In genomic region chr1:25871086-25871703, GRCh38 we compare ENCODE assay signal across 19 cellular contexts. TPM values are rescaled to one million over a fixed set of nuclear protein-coding genes. Genes with fewer than 3 reads are reported as not detected.
DNase-seq lines count a peak whose midpoint lies in the region; ATAC-seq, FAIRE-seq and TF ChIP-seq lines count a peak whose summit lies in the region.
"Had no signal": no experiment of that assay in that cellular context is flagged by ENCODE, and none has a peak within 500 bp of the region (broad histone marks: within the 10 kb centered on the region; RNA-seq: fewer than 3 reads in every experiment).

No MANE protein-coding gene starts in this region.

- H3K4me2 ChIP-seq in Karpas-422 (ENCODE audit: low read depth, low read length, poor library complexity, severe bottlenecking), result peak overlapping the region; percentile 30
- H3K4me2 ChIP-seq in GM12878 (ENCODE audit: control insufficient read depth, insufficient read depth), result no peak overlapping the region
- H3K4me2 ChIP-seq in mesenchymal stem cell (ENCODE audit: low read length, poor library complexity, severe bottlenecking), result no peak overlapping the region

- no peak overlapping the region for H3K23ac ChIP-seq in mesenchymal stem cell (ENCODE audit: low read length in 2 of 2)

- in situ Hi-C loops in GM12878 (cut with MboI), result no loop called here

- peak overlapping the region; percentile 51 for H3K4me3 Mint-ChIP-seq in type B pancreatic cell
- H3K4me3 Mint-ChIP-seq: immature natural killer cell had no signal

- H4K8ac ChIP-seq in mesenchymal stem cell (ENCODE audit: low read length), result no peak overlapping the region

- DNase-seq in Karpas-422, result no peak
- DNase-seq in GM12878 (ENCODE audit: low read depth, low spot score), result no peak
- DNase-seq in mesenchymal stem cell, result no peak
- no peak for DNase-seq in type B pancreatic cell (ENCODE audit: extremely low spot score, unreplicated experiment)
- DNase-seq in NCI-H526 (lab: John Stamatoyannopoulos, UW), result no peak
- DNase-seq in omental fat pad (ENCODE audit: low spot score), result no peak
- DNase-seq: activated CD4-positive, alpha-beta T cell treated with anti-CD3 and anti-CD28 coated beads, Interleukin-2, amount 50 U/mL, for 48 hours; COR-L47; foreskin fibroblast; immature natural killer cell; NCI-H1092; NCI-H446 treated with DMSO at 0.1 percent for 48 hours; stimulated activated naive CD4-positive, alpha-beta T cell; T-helper 2 cell had no signal

- no peaks in the 10 kb centered on the region for H3K9me3 Mint-ChIP-seq in type B pancreatic cell
- H3K9me3 Mint-ChIP-seq: immature natural killer cell had no signal

- RAD21 ChIA-PET in GM12878 (lab: Charles Lee; ENCODE audit: unreplicated experiment), result no interaction called here

- peak overlapping the region; percentile 46 for H2AK5ac ChIP-seq in mesenchymal stem cell (ENCODE audit: low read length, severe bottlenecking)

- peaks cover 31% of the 10 kb centered on the region for H3K4me1 Mint-ChIP-seq in type B pancreatic cell (ENCODE audit: unreplicated experiment)

- H3K36me3 ChIP-seq in Karpas-422 (ENCODE audit: insufficient read depth, low read length) (no peaks in the 10 kb centered on the region), GM12878 (ENCODE audit: control insufficient read depth in 2 of 2, insufficient read depth in 2 of 2, low read length in 1 of 2) (no peaks in the 10 kb centered on the region), mesenchymal stem cell (ENCODE audit: control insufficient read depth in 1 of 2, insufficient read depth in 2 of 2, low read depth in 1 of 2, low read length in 2 of 2) (peaks cover 16 to 23% of the 10 kb centered on the region in 2 experiments)

- peak overlapping the region; percentile 13; the same call in 1 of the 2 replicates for H3K4me3 ChIP-seq in Karpas-422 (ENCODE audit: low read length)
- no peak overlapping the region for H3K4me3 ChIP-seq in GM12878
- no peak overlapping the region for H3K4me3 ChIP-seq in mesenchymal stem cell (ENCODE audit: insufficient read depth in 1 of 2, low read depth in 1 of 2, low read length in 2 of 2)

- no peak overlapping the region for H3K14ac ChIP-seq in mesenchymal stem cell (ENCODE audit: low read length in 2 of 2)

- H2BK120ac ChIP-seq in mesenchymal stem cell (ENCODE audit: low read depth, low read length), result no peak overlapping the region

- no peak overlapping the region for H3K4ac ChIP-seq in mesenchymal stem cell (ENCODE audit: low read depth in 1 of 2, low read length in 2 of 2)

- H2AFZ ChIP-seq in Karpas-422 (ENCODE audit: low read length) (no peak overlapping the region), GM12878 (ENCODE audit: control insufficient read depth, low read depth, low read length) (no peak overlapping the region), mesenchymal stem cell (ENCODE audit: low read depth, low read length) (no peak overlapping the region)

- SMC1A ChIA-PET in GM12878 (lab: Charles Lee; ENCODE audit: uncharacterized antibody, unreplicated experiment), result interaction anchor here (0.8 to 1.2 kb wide), 6 partner anchors 9 to 363 kb away, joined by 3 to 5 read pairs (median 4); partner anchors contain the start of genes CEP85 and PAFAH2

- CTCF ChIA-PET in GM12878 (lab: Yijun Ruan, JAX), result interaction anchor here (0.6 to 1.5 kb wide), 7 partner anchors 11 to 1229 kb away, joined by 3 to 5 read pairs (median 4); partner anchors contain the start of gene PAFAH2

- H3K27ac ChIP-seq in Karpas-422 (ENCODE audit: low read length) (no peak overlapping the region), GM12878 (ENCODE audit: control insufficient read depth, insufficient read depth) (no peak overlapping the region), mesenchymal stem cell (ENCODE audit: low read length, poor library complexity, severe bottlenecking) (peak overlapping the region; percentile 46)

- H3K36me3 Mint-ChIP-seq in type B pancreatic cell, result peaks cover 3% of the 10 kb centered on the region
- H3K36me3 Mint-ChIP-seq: immature natural killer cell had no signal

- H3K27me3 Mint-ChIP-seq in type B pancreatic cell, result no peaks in the 10 kb centered on the region

- 70% methylated on average over 5 of the region's 5 CpGs for WGBS in GM12878 (ENCODE audit: insufficient coverage, insufficient replicate concordance, low lambda C conversion rate, missing lambda C conversion rate)
- WGBS in mesenchymal stem cell, result 62% methylated on average over 4 of the region's 5 CpGs

- peak overlapping the region; percentile 29 for H3K27ac Mint-ChIP-seq in type B pancreatic cell
- H3K27ac Mint-ChIP-seq: immature natural killer cell had no signal

- H3K18ac ChIP-seq in mesenchymal stem cell (ENCODE audit: low read depth in 1 of 2, low read length in 2 of 2), result no peak overlapping the region

- H3K9me2 ChIP-seq in Karpas-422 (replicated peaks; ENCODE audit: insufficient read depth, low read length), result no peaks in the 10 kb centered on the region

- no peak for TF ChIP-seq CTCF in GM12878 (IDR thresholded peaks at IDR 0.05 in 2 of 3, conservative IDR thresholded peaks at IDR 0.05 in 1 of 3; ENCODE audit: control insufficient read depth in 2 of 3, extremely low read depth in 1 of 3, insufficient read depth in 1 of 3, low read depth in 3 of 3, low read length in 3 of 3)
- no peak for TF ChIP-seq CTCF in type B pancreatic cell (conservative IDR thresholded peaks at IDR 0.05)
- TF ChIP-seq CTCF in omental fat pad (IDR thresholded peaks at IDR 0.05), result no peak

- peaks cover 25% of the 10 kb centered on the region for H3K79me1 ChIP-seq in mesenchymal stem cell (replicated peaks; ENCODE audit: low read length, poor library complexity, severe bottlenecking)

- H3K9ac ChIP-seq in Karpas-422 (ENCODE audit: low read length) (peak overlapping the region; percentile 12; the same call in 1 of the 2 replicates), GM12878 (ENCODE audit: control insufficient read depth, insufficient read depth, low read length) (no peak overlapping the region), mesenchymal stem cell (ENCODE audit: low read length) (no peak overlapping the region)

- peak overlapping the region; percentile 45 for H4K91ac ChIP-seq in mesenchymal stem cell (ENCODE audit: low read length)

- H4K20me1 ChIP-seq in Karpas-422 (ENCODE audit: insufficient read depth, low read depth, low read length) (no peaks in the 10 kb centered on the region), GM12878 (ENCODE audit: control insufficient read depth, insufficient read depth) (no peaks in the 10 kb centered on the region)

- no peak for ATAC-seq in GM12878
- no peak for ATAC-seq in GM18520 (IDR thresholded peaks at IDR 0.05; ENCODE audit: unreplicated experiment)
- ATAC-seq in omental fat pad (ENCODE audit: low FRiP score), result no peak
- ATAC-seq: HCT116, Right ventricle myocardium inferior had no signal

- no TSS peak for BruUV-seq in GM12878 (replicated peaks; lab: Mats Ljungman, UMichigan)

- H2BK12ac ChIP-seq in mesenchymal stem cell (ENCODE audit: low read length in 2 of 2), result no peak overlapping the region

- intact Hi-C loops in GM12878 (cut with micrococcal nuclease; ENCODE audit: unreplicated experiment), result no loop called here

- POLR2A ChIA-PET in GM12878 (lab: Charles Lee), result interaction anchor here (1.0 kb wide), 1 partner anchor 126 kb away, joined by 3 read pairs; no protein-coding TSS in a partner anchor

- H3K9me3 ChIP-seq in Karpas-422 (ENCODE audit: low read length) (no peaks in the 10 kb centered on the region), GM12878 (replicated peaks; ENCODE audit: control insufficient read depth, insufficient read depth, low read length) (no peaks in the 10 kb centered on the region), mesenchymal stem cell (ENCODE audit: control insufficient read depth, low read length) (no peaks in the 10 kb centered on the region)

- no peak for TF ChIP-seq POLR2A in GM12878 (IDR thresholded peaks at IDR 0.05; ENCODE audit: low read depth, low read length)

- no peaks in the 10 kb centered on the region for H3K27me3 ChIP-seq in Karpas-422 (ENCODE audit: low read length)
- no peaks in the 10 kb centered on the region; a peak in 1 of 4 replicates for H3K27me3 ChIP-seq in GM12878 (replicated peaks in 1 of 2; ENCODE audit: control insufficient read depth in 2 of 2, insufficient read depth in 2 of 2, low read length in 1 of 2)
- H3K27me3 ChIP-seq in mesenchymal stem cell (ENCODE audit: control insufficient read depth in 1 of 2, insufficient read depth in 1 of 2, low read length in 2 of 2), result no peaks in the 10 kb centered on the region

- FAIRE-seq in GM12878 (lab: Jason Lieb, UNC), result no peak
- FAIRE-seq: HTR-8/SVneo had no signal

- no peak overlapping the region for H2BK5ac ChIP-seq in mesenchymal stem cell (ENCODE audit: low read depth, low read length, poor library complexity, severe bottlenecking)

- H3K4me1 ChIP-seq in Karpas-422 (ENCODE audit: low read length) (peaks cover 57% of the 10 kb centered on the region), GM12878 (ENCODE audit: control insufficient read depth, insufficient read depth, low read length) (peaks cover 34% of the 10 kb centered on the region), mesenchymal stem cell (ENCODE audit: control insufficient read depth, insufficient read depth, low read depth, low read length) (peaks cover 45% of the 10 kb centered on the region)

- no peaks in the 10 kb centered on the region for H3K79me2 ChIP-seq in Karpas-422 (ENCODE audit: low read length)
- peaks cover 9% of the 10 kb centered on the region for H3K79me2 ChIP-seq in GM12878 (ENCODE audit: control insufficient read depth, insufficient read depth, low read length)

- no peak for TF ChIP-seq EP300 in GM12878 (IDR thresholded peaks at IDR 0.05; ENCODE audit: borderline replicate concordance in 1 of 2, control insufficient read depth in 1 of 2, low read depth in 2 of 2, low read length in 2 of 2)

- no peak overlapping the region for H2BK15ac ChIP-seq in mesenchymal stem cell (ENCODE audit: low read depth, poor library complexity, severe bottlenecking)

- no peak for TF ChIP-seq RAD21 in GM12878 (IDR thresholded peaks at IDR 0.05; ENCODE audit: insufficient read depth, low read depth, low read length)

RNA-seq across cellular contexts. Expression of gene PAQR7, which starts 4.3 kb away (rescaled TPM):
- total RNA-seq in Karpas-422 (2014; rRNA removed; shearing (Covaris generic); ENCODE audit: low replicate concordance), result 6.3 and 8.4 TPM in 2 replicates
- 16.7 and 17.9 TPM in 2 replicates for total RNA-seq in GM12878 (2013; cell fraction: nucleolus; rRNA removed)
- total RNA-seq in GM12878 (2014; rRNA removed) (6.7 and 7.0 TPM in 2 replicates), GM12878 (2014; rRNA removed; fragmentation: Illumina TruSeq; extraction: Trizol) (5.3 and 5.7 TPM in 2 replicates), GM12878 (2021) (8.1 and 8.8 TPM in 2 replicates), type B pancreatic cell (ENCODE audit: low replicate concordance) (24.3 and 41.0 TPM in 2 replicates), omental fat pad (1 to 10 TPM; 4.3 to 7.2 (median 6.5) TPM)
- polyA plus RNA-seq in GM12878 (2011; ENCODE audit: low read depth), result 5.0 TPM
- polyA plus RNA-seq in GM12878 (2011; rRNA removed) (4.0 and 6.3 TPM in 2 replicates), GM12878 (2014; fragmentation: Illumina TruSeq; extraction: Trizol) (2.9 and 4.6 TPM in 2 replicates), GM12878 (2014; fragmentation: Nextera tagmentation; extraction: Ambion mirVana) (1 to 10 TPM; 1.1 to 2.5 TPM), GM12878 (2014; rRNA removed) (5.3 and 6.1 TPM in 2 replicates), GM12878 (2016; fragmentation: Nextera tagmentation; extraction: Ambion mirVana) (1 to 10 TPM; 1.9 to 2.9 TPM)
- 9.9 and 10.8 TPM in 2 replicates for polyA plus RNA-seq in GM12878 (2011; cell fraction: cytosol; rRNA removed)
- polyA plus RNA-seq in GM12878 (2011; cell fraction: nucleus; rRNA removed), result 5.9 and 6.0 TPM in 2 replicates
- polyA plus RNA-seq in GM12878 (2012), result 7.9 and 8.9 TPM in 2 replicates
- 14.2 and 23.7 TPM in 2 replicates for polyA minus RNA-seq in GM12878 (2011; rRNA and poly(A)+ RNA removed)
- polyA minus RNA-seq in GM12878 (2011; cell fraction: cytosol; rRNA and poly(A)+ RNA removed), result 7.2 and 8.8 TPM in 2 replicates
- 2.1 and 3.0 TPM in 2 replicates for polyA minus RNA-seq in GM12878 (2011; cell fraction: nucleus; rRNA and poly(A)+ RNA removed)
- polyA plus RNA-seq in mesenchymal stem cell (2013, experiment 1 of 2), result 10.5 TPM
- polyA plus RNA-seq in mesenchymal stem cell (2013, experiment 2 of 2), result 10.0 TPM

RNA-seq across cellular contexts. Expression of gene AUNIP, which starts 11.9 kb away (rescaled TPM):
- 7.2 and 11.6 TPM in 2 replicates for total RNA-seq in Karpas-422 (2014; rRNA removed; shearing (Covaris generic); ENCODE audit: low replicate concordance)
- 6.2 and 8.1 TPM in 2 replicates for total RNA-seq in GM12878 (2013; cell fraction: nucleolus; rRNA removed)
- total RNA-seq in GM12878 (2014; rRNA removed), result 19.3 and 23.3 TPM in 2 replicates
- 17.9 and 18.8 TPM in 2 replicates for total RNA-seq in GM12878 (2014; rRNA removed; fragmentation: Illumina TruSeq; extraction: Trizol)
- total RNA-seq in GM12878 (2021), result 11.1 and 11.3 TPM in 2 replicates
- polyA plus RNA-seq in GM12878 (2011; ENCODE audit: low read depth), result 3.0 TPM
- polyA plus RNA-seq in GM12878 (2011; rRNA removed), result 13.1 and 14.1 TPM in 2 replicates
- 8.1 and 9.8 TPM in 2 replicates for polyA plus RNA-seq in GM12878 (2011; cell fraction: cytosol; rRNA removed)
- polyA plus RNA-seq in GM12878 (2011; cell fraction: nucleus; rRNA removed), result 4.5 and 6.2 TPM in 2 replicates
- polyA plus RNA-seq in GM12878 (2012), result 2.8 and 3.0 TPM in 2 replicates
- polyA plus RNA-seq in GM12878 (2014; fragmentation: Illumina TruSeq; extraction: Trizol), result 19.3 and 20.1 TPM in 2 replicates
- polyA plus RNA-seq in GM12878 (2014; fragmentation: Nextera tagmentation; extraction: Ambion mirVana), result 1 to 10 TPM; 3.9 to 6.9 TPM
- polyA plus RNA-seq in GM12878 (2014; rRNA removed), result 14.6 and 20.0 TPM in 2 replicates
- polyA plus RNA-seq in GM12878 (2016; fragmentation: Nextera tagmentation; extraction: Ambion mirVana), result 10 to 100 TPM; 10.0 to 12.4 TPM
- 7.5 and 8.7 TPM in 2 replicates for polyA minus RNA-seq in GM12878 (2011; rRNA and poly(A)+ RNA removed)
- polyA minus RNA-seq in GM12878 (2011; cell fraction: cytosol; rRNA and poly(A)+ RNA removed), result 3.6 and 4.6 TPM in 2 replicates
- 2.9 and 7.7 TPM in 2 replicates for polyA minus RNA-seq in GM12878 (2011; cell fraction: nucleus; rRNA and poly(A)+ RNA removed)
- 0.73 TPM for polyA plus RNA-seq in mesenchymal stem cell (2013, experiment 1 of 2)
- 0.89 TPM for polyA plus RNA-seq in mesenchymal stem cell (2013, experiment 2 of 2)
- 3.7 and 7.2 TPM in 2 replicates for total RNA-seq in type B pancreatic cell (ENCODE audit: low replicate concordance)
- total RNA-seq in omental fat pad, result not detected
- total RNA-seq: aorta, Right ventricle myocardium inferior had no signal
- polyA plus RNA-seq: aorta had no signal

RNA-seq across cellular contexts. Expression of gene STMN1, which starts 35.0 kb away (rescaled TPM):
- 160 and 173 TPM in 2 replicates for total RNA-seq in Karpas-422 (2014; rRNA removed; shearing (Covaris generic); ENCODE audit: low replicate concordance)
- 45.7 and 49.5 TPM in 2 replicates for total RNA-seq in GM12878 (2013; cell fraction: nucleolus; rRNA removed)
- 314 and 374 TPM in 2 replicates for total RNA-seq in GM12878 (2014; rRNA removed)
- total RNA-seq in GM12878 (2014; rRNA removed; fragmentation: Illumina TruSeq; extraction: Trizol), result 248 and 281 TPM in 2 replicates
- 342 and 364 TPM in 2 replicates for total RNA-seq in GM12878 (2021)
- 139 TPM for polyA plus RNA-seq in GM12878 (2011; ENCODE audit: low read depth)
- 233 and 239 TPM in 2 replicates for polyA plus RNA-seq in GM12878 (2011; rRNA removed)
- 69.1 and 90.6 TPM in 2 replicates for polyA plus RNA-seq in GM12878 (2011; cell fraction: cytosol; rRNA removed)
- polyA plus RNA-seq in GM12878 (2011; cell fraction: nucleus; rRNA removed), result 111 and 178 TPM in 2 replicates
- polyA plus RNA-seq in GM12878 (2012), result 215 and 240 TPM in 2 replicates
- polyA plus RNA-seq in GM12878 (2014; fragmentation: Illumina TruSeq; extraction: Trizol), result 864 and 1,025 TPM in 2 replicates
- 1,000 to 10,000 TPM; 1,263 to 1,272 TPM for polyA plus RNA-seq in GM12878 (2014; fragmentation: Nextera tagmentation; extraction: Ambion mirVana)
- 220 and 240 TPM in 2 replicates for polyA plus RNA-seq in GM12878 (2014; rRNA removed)
- polyA plus RNA-seq in GM12878 (2016; fragmentation: Nextera tagmentation; extraction: Ambion mirVana), result 100 to 1,000 TPM; 916 to 930 TPM
- 22.4 and 25.2 TPM in 2 replicates for polyA minus RNA-seq in GM12878 (2011; rRNA and poly(A)+ RNA removed)
- 17.4 and 25.5 TPM in 2 replicates for polyA minus RNA-seq in GM12878 (2011; cell fraction: cytosol; rRNA and poly(A)+ RNA removed)
- 22.1 and 38.3 TPM in 2 replicates for polyA minus RNA-seq in GM12878 (2011; cell fraction: nucleus; rRNA and poly(A)+ RNA removed)
- polyA plus RNA-seq in mesenchymal stem cell (2013, experiment 1 of 2), result 158 TPM
- 158 TPM for polyA plus RNA-seq in mesenchymal stem cell (2013, experiment 2 of 2)
- total RNA-seq in type B pancreatic cell (ENCODE audit: low replicate concordance), result 219 and 591 TPM in 2 replicates
- 10 to 100 TPM; 19.5 to 41.0 (median 29.7) TPM for total RNA-seq in omental fat pad

RNA-seq across cellular contexts. Expression of gene MTFR1L, which starts 51.4 kb away (rescaled TPM):
- 24.3 and 39.6 TPM in 2 replicates for total RNA-seq in Karpas-422 (2014; rRNA removed; shearing (Covaris generic); ENCODE audit: low replicate concordance)
- 43.1 and 50.9 TPM in 2 replicates for total RNA-seq in GM12878 (2013; cell fraction: nucleolus; rRNA removed)
- total RNA-seq in GM12878 (2014; rRNA removed) (28.1 TPM in 2 replicates), GM12878 (2014; rRNA removed; fragmentation: Illumina TruSeq; extraction: Trizol) (16.4 and 16.9 TPM in 2 replicates), GM12878 (2021) (25.2 and 25.7 TPM in 2 replicates), type B pancreatic cell (ENCODE audit: low replicate concordance) (73.5 and 74.5 TPM in 2 replicates), omental fat pad (10 to 100 TPM; 40.8 to 84.2 (median 61.3) TPM)
- 31.3 TPM for polyA plus RNA-seq in GM12878 (2011; ENCODE audit: low read depth)
- polyA plus RNA-seq in GM12878 (2011; rRNA removed) (42.5 and 44.2 TPM in 2 replicates), GM12878 (2014; fragmentation: Illumina TruSeq; extraction: Trizol) (30.7 TPM in 2 replicates), GM12878 (2014; fragmentation: Nextera tagmentation; extraction: Ambion mirVana) (10 to 100 TPM; 26.7 to 30.0 TPM), GM12878 (2014; rRNA removed) (33.8 and 36.3 TPM in 2 replicates), GM12878 (2016; fragmentation: Nextera tagmentation; extraction: Ambion mirVana) (10 to 100 TPM; 31.2 to 31.7 TPM)
- polyA plus RNA-seq in GM12878 (2011; cell fraction: cytosol; rRNA removed), result 53.6 and 55.7 TPM in 2 replicates
- 108 and 166 TPM in 2 replicates for polyA plus RNA-seq in GM12878 (2011; cell fraction: nucleus; rRNA removed)
- polyA plus RNA-seq in GM12878 (2012), result 29.5 and 41.1 TPM in 2 replicates
- polyA minus RNA-seq in GM12878 (2011; rRNA and poly(A)+ RNA removed), result 31.7 and 35.8 TPM in 2 replicates
- 5.5 and 7.7 TPM in 2 replicates for polyA minus RNA-seq in GM12878 (2011; cell fraction: cytosol; rRNA and poly(A)+ RNA removed)
- polyA minus RNA-seq in GM12878 (2011; cell fraction: nucleus; rRNA and poly(A)+ RNA removed), result 19.7 and 25.5 TPM in 2 replicates
- 49.9 TPM for polyA plus RNA-seq in mesenchymal stem cell (2013, experiment 1 of 2)
- polyA plus RNA-seq in mesenchymal stem cell (2013, experiment 2 of 2), result 50.5 TPM
